Comparison of ENCODE assay signal across 8 cellular contexts in the genomic region with DNA sequence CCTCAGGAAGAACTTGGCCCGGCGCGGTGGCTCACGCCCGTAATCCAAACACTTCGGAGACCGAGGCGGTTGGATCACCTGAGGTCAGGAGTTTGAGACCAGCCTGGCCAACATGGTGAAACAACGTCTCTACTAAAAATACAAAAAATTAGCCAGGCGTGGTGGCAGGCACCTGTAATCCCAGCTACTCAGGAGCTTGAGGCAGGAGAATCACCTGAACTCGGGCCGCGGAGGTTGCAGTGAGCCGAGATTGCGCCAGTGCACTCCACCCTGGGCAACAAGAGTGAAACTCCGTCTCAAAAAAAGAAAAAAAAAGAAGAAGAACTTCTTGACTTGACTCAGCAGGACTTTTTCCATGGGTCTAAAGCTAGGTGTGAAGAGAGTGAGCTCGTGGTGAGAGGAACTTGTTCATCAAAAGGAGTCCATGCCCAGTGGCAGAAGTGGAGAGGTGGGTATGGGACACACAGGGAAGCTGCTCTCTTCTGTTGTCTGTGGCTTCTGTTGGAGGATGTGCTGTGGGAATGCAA. TPM values are rescaled to one million over a fixed set of nuclear protein-coding genes. Genes with fewer than 3 reads are reported as not detected.
DNase-seq lines count a peak whose midpoint lies in the region; ATAC-seq lines count a peak whose summit lies in the region.
"Not testable (repeated sequence)": the region's sequence is repeated elsewhere in the genome, so short reads cannot be mapped to it uniquely, and the experiment has no call there.

No MANE protein-coding gene starts in this region.

- ATAC-seq in GM19452 (IDR thresholded peaks at IDR 0.05; ENCODE audit: unreplicated experiment) (peak; percentile 42), HG03175 (IDR thresholded peaks at IDR 0.05; ENCODE audit: unreplicated experiment) (peak; percentile 56)
- peak; percentile 65 for ATAC-seq in activated CD8-positive, alpha-beta T cell treated with anti-CD3 and anti-CD28 coated beads, Interleukin-2, amount 10 ng/mL, durations not matched to agents 7 days and 5 days
- ATAC-seq in activated naive CD8-positive, alpha-beta T cell treated with anti-CD3 and anti-CD28 coated beads, Interleukin-2, amount 10 ng/mL, durations not matched to agents 7 days and 5 days (ENCODE audit: low read depth), result peak; percentile 41
- peak; percentile 82 to 84 for ATAC-seq in natural killer cell treated with Interleukin-12 subunit alpha and Interleukin-12 subunit beta and Interleukin-15 and Interleukin-18, amount 100 ng/mL, for 72 hours
- peak; percentile 56 for ATAC-seq in stimulated activated naive CD8-positive, alpha-beta T cell treated with anti-CD3 and anti-CD28 coated beads, Interleukin-15, Interleukin-2, amounts not matched to agents 100 U/mL and 50 U/mL, for 24 hours

- H3K27ac Mint-ChIP-seq in activated CD8-positive, alpha-beta T cell treated with anti-CD3 and anti-CD28 coated beads, Interleukin-2, amount 10 ng/mL, durations not matched to agents 7 days and 5 days, result peak overlapping the region; percentile 55
- peak overlapping the region; percentile 42 for H3K27ac Mint-ChIP-seq in activated naive CD8-positive, alpha-beta T cell treated with anti-CD3 and anti-CD28 coated beads, Interleukin-2, amount 10 ng/mL, durations not matched to agents 7 days and 5 days
- peak overlapping the region; percentile 80 to 87 for H3K27ac Mint-ChIP-seq in natural killer cell treated with Interleukin-12 subunit alpha and Interleukin-12 subunit beta and Interleukin-15 and Interleukin-18, amount 100 ng/mL, for 72 hours

- H3K4me1 Mint-ChIP-seq in activated CD8-positive, alpha-beta T cell treated with anti-CD3 and anti-CD28 coated beads, Interleukin-2, amount 10 ng/mL, durations not matched to agents 7 days and 5 days (ENCODE audit: low read depth), result peaks cover 38% of the 10 kb centered on the region
- peaks cover 18% of the 10 kb centered on the region for H3K4me1 Mint-ChIP-seq in activated naive CD8-positive, alpha-beta T cell treated with anti-CD3 and anti-CD28 coated beads, Interleukin-2, amount 10 ng/mL, durations not matched to agents 7 days and 5 days
- H3K4me1 Mint-ChIP-seq in natural killer cell treated with Interleukin-12 subunit alpha and Interleukin-12 subunit beta and Interleukin-15 and Interleukin-18, amount 100 ng/mL, for 72 hours (ENCODE audit: low read depth in 2 of 2), result peaks cover 49 to 66% of the 10 kb centered on the region in 2 donors

- not testable (repeated sequence) for H3K4me3 Mint-ChIP-seq in activated CD8-positive, alpha-beta T cell treated with anti-CD3 and anti-CD28 coated beads, Interleukin-2, amount 10 ng/mL, durations not matched to agents 7 days and 5 days; activated naive CD8-positive, alpha-beta T cell treated with anti-CD3 and anti-CD28 coated beads, Interleukin-2, amount 10 ng/mL, durations not matched to agents 7 days and 5 days
- peak overlapping the region; percentile 73 for H3K4me3 Mint-ChIP-seq in natural killer cell treated with Interleukin-12 subunit alpha and Interleukin-12 subunit beta and Interleukin-15 and Interleukin-18, amount 100 ng/mL, for 72 hours

- H3K9me3 Mint-ChIP-seq in activated CD8-positive, alpha-beta T cell treated with anti-CD3 and anti-CD28 coated beads, Interleukin-2, amount 10 ng/mL, durations not matched to agents 7 days and 5 days (ENCODE audit: insufficient read depth); activated naive CD8-positive, alpha-beta T cell treated with anti-CD3 and anti-CD28 coated beads, Interleukin-2, amount 10 ng/mL, durations not matched to agents 7 days and 5 days; natural killer cell treated with Interleukin-12 subunit alpha and Interleukin-12 subunit beta and Interleukin-15 and Interleukin-18, amount 100 ng/mL, for 72 hours: not testable (repeated sequence)

- H3K27me3 Mint-ChIP-seq in activated CD8-positive, alpha-beta T cell treated with anti-CD3 and anti-CD28 coated beads, Interleukin-2, amount 10 ng/mL, durations not matched to agents 7 days and 5 days (ENCODE audit: low read depth); activated naive CD8-positive, alpha-beta T cell treated with anti-CD3 and anti-CD28 coated beads, Interleukin-2, amount 10 ng/mL, durations not matched to agents 7 days and 5 days; natural killer cell treated with Interleukin-12 subunit alpha and Interleukin-12 subunit beta and Interleukin-15 and Interleukin-18, amount 100 ng/mL, for 72 hours: not testable (repeated sequence)

- H3K36me3 Mint-ChIP-seq in activated CD8-positive, alpha-beta T cell treated with anti-CD3 and anti-CD28 coated beads, Interleukin-2, amount 10 ng/mL, durations not matched to agents 7 days and 5 days (ENCODE audit: low read depth), result peaks cover 12% of the 10 kb centered on the region
- H3K36me3 Mint-ChIP-seq in activated naive CD8-positive, alpha-beta T cell treated with anti-CD3 and anti-CD28 coated beads, Interleukin-2, amount 10 ng/mL, durations not matched to agents 7 days and 5 days; natural killer cell treated with Interleukin-12 subunit alpha and Interleukin-12 subunit beta and Interleukin-15 and Interleukin-18, amount 100 ng/mL, for 72 hours: not testable (repeated sequence)

- DNase-seq in GF-D8 (lab: John Stamatoyannopoulos, UW) (peak; percentile 26), RPMI8226 (peak; percentile 44)
- not testable (repeated sequence) for DNase-seq in activated CD8-positive, alpha-beta T cell treated with anti-CD3 and anti-CD28 coated beads, Interleukin-2, amount 10 ng/mL, durations not matched to agents 7 days and 5 days; activated naive CD8-positive, alpha-beta T cell treated with anti-CD3 and anti-CD28 coated beads, Interleukin-2, amount 10 ng/mL, durations not matched to agents 7 days and 5 days; natural killer cell treated with Interleukin-12 subunit alpha and Interleukin-12 subunit beta and Interleukin-15 and Interleukin-18, amount 100 ng/mL, for 72 hours (ENCODE audit: low spot score)
- peak; percentile 57 for DNase-seq in stimulated activated naive CD8-positive, alpha-beta T cell treated with anti-CD3 and anti-CD28 coated beads, Interleukin-15, Interleukin-2, amounts not matched to agents 100 U/mL and 50 U/mL, for 24 hours

- CTCF ChIA-PET in activated CD8-positive, alpha-beta T cell treated with anti-CD3 and anti-CD28 coated beads, Interleukin-2, amount 10 ng/mL, durations not matched to agents 7 days and 5 days (lab: Charles Lee), result interaction anchor here (0.7 to 4.6 kb wide), 10 partner anchors 12 to 558 kb away, joined by 3 to 140 read pairs (median 18); no protein-coding TSS in a partner anchor

- POLR2A ChIA-PET in activated CD8-positive, alpha-beta T cell treated with anti-CD3 and anti-CD28 coated beads, Interleukin-2, amount 10 ng/mL, durations not matched to agents 7 days and 5 days (lab: Charles Lee), result interaction anchor here (0.6 to 5.7 kb wide), 9 partner anchors 11 to 239 kb away, joined by 3 to 108 read pairs (median 3); no protein-coding TSS in a partner anchor
- POLR2A ChIA-PET in activated naive CD8-positive, alpha-beta T cell treated with anti-CD3 and anti-CD28 coated beads, Interleukin-2, amount 10 ng/mL, durations not matched to agents 7 days and 5 days (lab: Charles Lee), result interaction anchor here (1.2 to 6.8 kb wide), 6 partner anchors 11 to 85 kb away, joined by 3 to 124 read pairs (median 6); no protein-coding TSS in a partner anchor

RNA-seq across cellular contexts. Expression of gene GNL1, which starts 26.9 kb away (rescaled TPM):
- total RNA-seq in activated CD8-positive, alpha-beta T cell treated with anti-CD3 and anti-CD28 coated beads, Interleukin-2, amount 10 ng/mL, durations not matched to agents 7 days and 5 days, result 10 to 100 TPM; 63.7 to 69.9 TPM
- 10 to 100 TPM; 84.3 to 88.6 TPM for total RNA-seq in activated naive CD8-positive, alpha-beta T cell treated with anti-CD3 and anti-CD28 coated beads, Interleukin-2, amount 10 ng/mL, durations not matched to agents 7 days and 5 days
- total RNA-seq in natural killer cell treated with Interleukin-12 subunit alpha and Interleukin-12 subunit beta and Interleukin-15 and Interleukin-18, amount 100 ng/mL, for 72 hours, result 10 to 100 TPM; 59.8 to 70.5 TPM

RNA-seq across cellular contexts. Expression of gene PRR3, which starts 27.7 kb away (rescaled TPM):
- total RNA-seq in activated CD8-positive, alpha-beta T cell treated with anti-CD3 and anti-CD28 coated beads, Interleukin-2, amount 10 ng/mL, durations not matched to agents 7 days and 5 days, result 10 to 100 TPM; 19.7 to 21.1 TPM
- total RNA-seq in activated naive CD8-positive, alpha-beta T cell treated with anti-CD3 and anti-CD28 coated beads, Interleukin-2, amount 10 ng/mL, durations not matched to agents 7 days and 5 days, result 10 to 100 TPM; 19.9 to 22.5 TPM
- 10 to 100 TPM; 13.0 to 23.8 TPM for total RNA-seq in natural killer cell treated with Interleukin-12 subunit alpha and Interleukin-12 subunit beta and Interleukin-15 and Interleukin-18, amount 100 ng/mL, for 72 hours

RNA-seq across cellular contexts. Expression of gene HLA-E, which starts 40.1 kb away (rescaled TPM):
- total RNA-seq in activated CD8-positive, alpha-beta T cell treated with anti-CD3 and anti-CD28 coated beads, Interleukin-2, amount 10 ng/mL, durations not matched to agents 7 days and 5 days, result 100 to 1,000 TPM; 523 to 536 TPM
- total RNA-seq in activated naive CD8-positive, alpha-beta T cell treated with anti-CD3 and anti-CD28 coated beads, Interleukin-2, amount 10 ng/mL, durations not matched to agents 7 days and 5 days, result 100 to 1,000 TPM; 957 to 962 TPM
- 100 to 1,000 TPM; 355 to 567 TPM for total RNA-seq in natural killer cell treated with Interleukin-12 subunit alpha and Interleukin-12 subunit beta and Interleukin-15 and Interleukin-18, amount 100 ng/mL, for 72 hours

RNA-seq across cellular contexts. Expression of gene ABCF1, which starts 41.8 kb away (rescaled TPM):
- 10 to 100 TPM; 72.2 to 79.6 TPM for total RNA-seq in activated CD8-positive, alpha-beta T cell treated with anti-CD3 and anti-CD28 coated beads, Interleukin-2, amount 10 ng/mL, durations not matched to agents 7 days and 5 days
- total RNA-seq in activated naive CD8-positive, alpha-beta T cell treated with anti-CD3 and anti-CD28 coated beads, Interleukin-2, amount 10 ng/mL, durations not matched to agents 7 days and 5 days, result 10 to 100 TPM; 67.5 to 70.4 TPM
- total RNA-seq in natural killer cell treated with Interleukin-12 subunit alpha and Interleukin-12 subunit beta and Interleukin-15 and Interleukin-18, amount 100 ng/mL, for 72 hours, result 100 to 1,000 TPM in 1 of 2 donors, 10 to 100 TPM in 1; 94.8 to 122 TPM
